ENCODE assay signal across 21 cellular contexts in the genomic region with DNA sequence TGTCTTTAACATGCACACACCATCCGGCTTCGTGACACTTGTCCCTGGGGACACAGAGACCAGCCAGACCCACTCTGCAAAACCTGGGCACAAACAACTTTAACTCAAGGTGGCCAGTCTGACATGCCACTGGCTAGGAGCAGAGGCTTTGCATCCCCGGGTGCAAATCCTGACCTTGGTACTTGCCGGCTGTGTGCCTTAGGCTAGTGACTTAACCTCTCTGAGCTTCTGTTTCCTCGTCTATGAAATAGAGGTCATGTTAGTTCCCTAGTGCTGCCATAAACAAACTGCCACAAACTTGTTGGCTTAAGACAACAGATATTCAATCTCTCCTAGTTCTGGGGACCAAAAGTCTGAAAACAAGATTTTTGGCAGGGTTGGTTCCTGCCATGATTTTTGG.
DNase-seq lines count a peak whose midpoint lies in the region; ATAC-seq, FAIRE-seq and TF ChIP-seq lines count a peak whose summit lies in the region.
"Had no signal": no experiment of that assay in that cellular context is flagged by ENCODE, and none has a peak within 500 bp of the region (broad histone marks: within the 10 kb centered on the region; RNA-seq: fewer than 3 reads in every experiment).

No MANE protein-coding gene starts in this region.

- H3K4me3 ChIP-seq in K562, result no peak overlapping the region
- no peak overlapping the region for H3K4me3 ChIP-seq in liver (ENCODE audit: low read depth in 1 of 3, low read length in 3 of 3)
- H3K4me3 ChIP-seq in gastrocnemius medialis, result no peak overlapping the region
- H3K4me3 ChIP-seq: mucosa of descending colon had no signal

- POLR2A ChIA-PET in K562 (lab: Yijun Ruan, JAX), result interaction anchor here (0.9 to 1.2 kb wide), 3 partner anchors 20 to 28 kb away, joined by 3 to 6 read pairs (median 4); no protein-coding TSS in a partner anchor

- H3K27ac ChIP-seq in K562 (ENCODE audit: extremely low read depth, low read depth, low read length), result no peak overlapping the region
- H3K27ac ChIP-seq in liver (ENCODE audit: low read depth in 1 of 2, low read length in 2 of 2), result peak overlapping the region; percentile 40 to 56
- peak overlapping the region; percentile 45 to 71 (median 69) for H3K27ac ChIP-seq in gastrocnemius medialis

- H3K9ac ChIP-seq in K562 (ENCODE audit: insufficient read depth in 1 of 2, low read depth in 2 of 2, low read length in 2 of 2), result no peak overlapping the region
- peak overlapping the region in 1 of 2 donors; percentile 21 for H3K9ac ChIP-seq in liver (ENCODE audit: low read depth in 1 of 2, low read length in 2 of 2)

- TF ChIP-seq RAD21 in K562 (CRISPR knock-in tag; conservative IDR thresholded peaks at IDR 0.05 in 1 of 2, IDR thresholded peaks at IDR 0.05 in 1 of 2), result no peak
- no peak for TF ChIP-seq RAD21 in liver (IDR thresholded peaks at IDR 0.05)

- no peak overlapping the region for H2AFZ ChIP-seq in K562 (ENCODE audit: low read depth, low read length)

- H3K79me2 ChIP-seq in K562 (ENCODE audit: control insufficient read depth, insufficient read depth, low read length), result no peaks in the 10 kb centered on the region

- H3K4me2 ChIP-seq in K562 (ENCODE audit: insufficient read depth, low read length), result no peak overlapping the region

- H4K20me1 ChIP-seq in K562 (replicated peaks; ENCODE audit: control insufficient read depth, insufficient read depth, low read length), result no peaks in the 10 kb centered on the region

- no peak for TF ChIP-seq POLR2A in K562 (conservative IDR thresholded peaks at IDR 0.05)
- no peak for TF ChIP-seq POLR2A in gastrocnemius medialis (IDR thresholded peaks at IDR 0.05)

- TF ChIP-seq CTCF in CD14-positive monocyte (IDR thresholded peaks at IDR 0.05) (no peak), K562 (IDR thresholded peaks at IDR 0.05 in 2 of 3, conservative IDR thresholded peaks at IDR 0.05 in 1 of 3; ENCODE audit: insufficient read depth in 2 of 3, low read depth in 1 of 3, low read length in 3 of 3) (no peak), liver (IDR thresholded peaks at IDR 0.05; ENCODE audit: low read depth, low read length, missing input control) (no peak), gastrocnemius medialis (IDR thresholded peaks at IDR 0.05 in 4 of 5, conservative IDR thresholded peaks at IDR 0.05 in 1 of 5) (no peak), GM20000 (IDR thresholded peaks at IDR 0.05; ENCODE audit: extremely low read depth, missing control alignments) (no peak)

- H3K27me3 ChIP-seq in K562 (ENCODE audit: control insufficient read depth in 2 of 2, insufficient read depth in 2 of 2, low read length in 2 of 2) (peaks cover 13 to 42% of the 10 kb centered on the region in 2 experiments), liver (ENCODE audit: control insufficient read depth in 4 of 4, insufficient read depth in 4 of 4, low read length in 3 of 4) (no peaks in the 10 kb centered on the region), gastrocnemius medialis (peaks cover 0 to 8% (median 0%) of the 10 kb centered on the region in 3 donors)
- H3K27me3 ChIP-seq: BE2C had no signal

- H3K9me3 Mint-ChIP-seq in CD14-positive monocyte, result peaks cover 0 to 5% (median 0%) of the 10 kb centered on the region in 7 donors
- H3K9me3 Mint-ChIP-seq: activated naive CD4-positive, alpha-beta T cell treated with anti-CD3 and anti-CD28 coated beads, Interleukin-2, amount 50 U/mL, for 24 hours; activated T-helper 17 cell treated with anti-CD3 and anti-CD28 coated beads, Interleukin-2, amount 50 U/mL, for 72 hours; IgD-negative memory B cell; nephron progenitor cell; stimulated activated naive CD8-positive, alpha-beta T cell treated with anti-CD3 and anti-CD28 coated beads, Interleukin-15, Interleukin-2, amounts not matched to agents 100 ng/mL and 50 ng/mL, for 24 hours; type B pancreatic cell had no signal

- DNase-seq in CD14-positive monocyte (ENCODE audit: low spot score) (peak; percentile 27), K562 (ENCODE audit: extremely low read depth in 1 of 4, low spot score in 3 of 4) (no peak), gastrocnemius medialis (no peak), NCI-H226 (no peak), NCI-H2171 treated with DMSO at 0.1 percent for 48 hours (lab: John Stamatoyannopoulos, UW) (no peak), GM20000 (ENCODE audit: low spot score) (no peak)
- DNase-seq: activated CD4-positive, alpha-beta T cell treated with anti-CD3 and anti-CD28 coated beads, Interleukin-2, amount 50 U/mL, for 1 hour; BE2C; GF-D8; NCI-H1105 treated with DMSO at 0.1 percent for 48 hours; NCI-H2029; T-helper 9 cell had no signal

- no TSS peak for BruUV-seq in K562 (replicated peaks; lab: Mats Ljungman, UMichigan)

- no peaks in the 10 kb centered on the region for H3K9me3 ChIP-seq in K562 (replicated peaks; ENCODE audit: control insufficient read depth, insufficient read depth, low read depth, low read length)
- H3K9me3 ChIP-seq in liver (ENCODE audit: control insufficient read depth in 4 of 4, low read length in 3 of 4), result no peaks in the 10 kb centered on the region
- no peaks in the 10 kb centered on the region for H3K9me3 ChIP-seq in gastrocnemius medialis
- H3K9me3 ChIP-seq: BE2C, mucosa of descending colon had no signal

- H3K36me3 Mint-ChIP-seq in CD14-positive monocyte, result no peaks in the 10 kb centered on the region
- H3K36me3 Mint-ChIP-seq: activated naive CD4-positive, alpha-beta T cell treated with anti-CD3 and anti-CD28 coated beads, Interleukin-2, amount 50 U/mL, for 24 hours; IgD-negative memory B cell; type B pancreatic cell had no signal

- WGBS in K562 (ENCODE audit: insufficient coverage, low coverage, missing lambda C conversion rate), result 51% methylated on average over 5 of the region's 5 CpGs
- 77% methylated on average over 5 of the region's 5 CpGs for WGBS in liver

- ATAC-seq in K562 (no peak), gastrocnemius medialis (no peak), HG02798 (IDR thresholded peaks at IDR 0.05; ENCODE audit: poor library complexity, unreplicated experiment) (no peak)
- ATAC-seq: activated T-helper 17 cell treated with anti-CD3 and anti-CD28 coated beads, Interleukin-2, amount 50 U/mL, for 72 hours had no signal

- no peak overlapping the region for H3K27ac Mint-ChIP-seq in CD14-positive monocyte
- H3K27ac Mint-ChIP-seq: activated naive CD4-positive, alpha-beta T cell treated with anti-CD3 and anti-CD28 coated beads, Interleukin-2, amount 50 U/mL, for 24 hours; activated T-helper 17 cell treated with anti-CD3 and anti-CD28 coated beads, Interleukin-2, amount 50 U/mL, for 72 hours; IgD-negative memory B cell; stimulated activated naive CD8-positive, alpha-beta T cell treated with anti-CD3 and anti-CD28 coated beads, Interleukin-15, Interleukin-2, amounts not matched to agents 100 ng/mL and 50 ng/mL, for 24 hours; type B pancreatic cell had no signal

- peaks cover 72 to 82% (median 82%) of the 10 kb centered on the region in 3 donors for H3K27me3 Mint-ChIP-seq in CD14-positive monocyte (ENCODE audit: low read depth in 3 of 3)

- no peak for FAIRE-seq in K562 (lab: Jason Lieb, UNC)

- no peaks in the 10 kb centered on the region for H3K9me1 ChIP-seq in K562 (ENCODE audit: control insufficient read depth, insufficient read depth, low read length)

- no peaks in the 10 kb centered on the region for H3K36me3 ChIP-seq in K562 (ENCODE audit: control insufficient read depth, insufficient read depth, low read length)
- no peaks in the 10 kb centered on the region for H3K36me3 ChIP-seq in liver (ENCODE audit: control insufficient read depth in 4 of 4, insufficient read depth in 3 of 4, low read depth in 1 of 4, low read length in 3 of 4)
- no peaks in the 10 kb centered on the region for H3K36me3 ChIP-seq in gastrocnemius medialis
- H3K36me3 ChIP-seq: BE2C had no signal

- peak overlapping the region in 1 of 2 donors; percentile 66 for H3K4me3 Mint-ChIP-seq in CD14-positive monocyte
- H3K4me3 Mint-ChIP-seq: activated naive CD4-positive, alpha-beta T cell treated with anti-CD3 and anti-CD28 coated beads, Interleukin-2, amount 50 U/mL, for 24 hours; activated T-helper 17 cell treated with anti-CD3 and anti-CD28 coated beads, Interleukin-2, amount 50 U/mL, for 72 hours; IgD-negative memory B cell; nephron progenitor cell; stimulated activated naive CD8-positive, alpha-beta T cell treated with anti-CD3 and anti-CD28 coated beads, Interleukin-15, Interleukin-2, amounts not matched to agents 100 ng/mL and 50 ng/mL, for 24 hours; type B pancreatic cell had no signal

- in situ Hi-C loops in K562 (cut with MboI) (no loop called here), gastrocnemius medialis (cut with MboI; ENCODE audit: low sequenced_read_pairs in 4 of 4) (no loop called here)

- H3K4me1 ChIP-seq in K562 (replicated peaks in 1 of 2; ENCODE audit: control insufficient read depth in 2 of 2, insufficient read depth in 2 of 2, low read length in 2 of 2) (peaks cover 6 to 18% of the 10 kb centered on the region in 2 experiments), liver (ENCODE audit: control insufficient read depth in 4 of 4, insufficient read depth in 4 of 4, low read length in 3 of 4) (peaks cover 0 to 10% (median 5%) of the 10 kb centered on the region in 4 donors), gastrocnemius medialis (peaks cover 0 to 5% of the 10 kb centered on the region in 2 donors)
- H3K4me1 ChIP-seq: BE2C had no signal

- CTCF ChIA-PET in K562 (lab: Yijun Ruan, JAX; ENCODE audit: low intra/inter-chr PET ratio), result no interaction called here

- TF ChIP-seq EP300 in K562 (IDR thresholded peaks at IDR 0.05; ENCODE audit: low read length), result no peak

- peaks cover 5% of the 10 kb centered on the region for H3K4me1 Mint-ChIP-seq in CD14-positive monocyte
- H3K4me1 Mint-ChIP-seq: activated naive CD4-positive, alpha-beta T cell treated with anti-CD3 and anti-CD28 coated beads, Interleukin-2, amount 50 U/mL, for 24 hours; activated T-helper 17 cell treated with anti-CD3 and anti-CD28 coated beads, Interleukin-2, amount 50 U/mL, for 72 hours had no signal

- intact Hi-C loops in CD14-positive monocyte (cut with micrococcal nuclease), result no loop called here
- intact Hi-C loops in K562 (cut with micrococcal nuclease), result no loop called here
- intact Hi-C loops in gastrocnemius medialis (cut with DNase I; ENCODE audit: low total_unique reads), result no loop called here

TF ChIP-seq in K562, 482 proteins besides CTCF, POLR2A, EP300 and RAD21 (continues in another document):
- TF ChIP-seq BRD4 (IDR thresholded peaks at IDR 0.05), result no peak
- no peak for TF ChIP-seq CAMTA2 (CRISPR knock-in tag; conservative IDR thresholded peaks at IDR 0.05)
- no peak for TF ChIP-seq SMC3 (conservative IDR thresholded peaks at IDR 0.05; ENCODE audit: insufficient read depth, low read depth, low read length)
- no peak for TF ChIP-seq SAFB2 (IDR thresholded peaks at IDR 0.05; ENCODE audit: borderline replicate concordance, low read depth, low read length, severe bottlenecking)
- TF ChIP-seq ZFP36 (IDR thresholded peaks at IDR 0.05; ENCODE audit: low read depth, low read length, partially characterized antibody), result peak; percentile 80
